ENCODE assay signal across 8 cellular contexts in the genomic region with DNA sequence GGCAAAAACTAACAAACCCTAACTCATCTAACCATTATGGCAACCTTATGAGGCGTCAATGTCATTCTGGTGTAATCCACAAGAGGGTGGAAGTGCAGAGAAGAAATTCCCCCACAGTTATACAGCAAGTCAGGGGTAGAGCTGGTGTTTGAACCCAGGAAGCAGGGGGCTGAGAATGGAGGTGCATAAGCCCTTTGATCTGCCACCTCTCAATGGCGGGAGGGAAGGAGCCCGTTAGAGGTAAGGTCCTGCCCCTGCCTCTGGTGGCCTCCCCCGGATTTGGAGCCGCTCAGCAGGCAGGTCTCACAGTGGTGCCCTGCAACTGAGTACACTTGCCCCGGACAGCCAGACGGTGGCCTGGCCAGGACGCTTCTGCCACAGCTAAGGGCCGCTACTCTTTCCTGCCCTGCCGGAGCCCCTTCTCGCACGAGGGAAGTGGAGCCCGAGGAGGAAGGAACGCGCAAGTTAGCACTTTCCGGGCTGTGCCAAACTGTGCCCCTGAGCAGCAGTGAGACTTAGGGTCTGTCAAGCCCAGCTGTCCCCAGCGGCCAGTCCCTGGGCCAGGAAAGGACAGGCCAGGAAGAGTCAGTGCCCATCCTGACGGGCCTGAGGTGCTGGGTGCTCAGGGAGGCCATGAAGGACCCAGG. TPM values are rescaled to one million over a fixed set of nuclear protein-coding genes. Genes with fewer than 3 reads are reported as not detected.
DNase-seq lines count a peak whose midpoint lies in the region; ATAC-seq and TF ChIP-seq lines count a peak whose summit lies in the region.

No MANE protein-coding gene starts in this region.

- intact Hi-C loops in upper lobe of right lung (cut with DNase I), result loop anchor here (10.0 kb wide), 1 partner anchor 231 kb away; no protein-coding TSS in a partner anchor

- DNase-seq in AG04450 (ENCODE audit: low read depth, low spot score) (no peak), HFFc6 (no peak), left lobe of liver (ENCODE audit: low spot score) (no peak), upper lobe of right lung (peak; percentile 67), nucleus accumbens (lab: John Stamatoyannopoulos, UW) (no peak), globus pallidus (ENCODE audit: low spot score) (no peak), GM19240 (ENCODE audit: insufficient read length, low spot score) (no peak)
- peak; percentile 59 for DNase-seq in activated naive CD4-positive, alpha-beta T cell treated with anti-CD3 and anti-CD28 coated beads, Interleukin-2, amount 10 ng/mL, durations not matched to agents 7 days and 5 days

- H3K9me3 Mint-ChIP-seq in HFFc6, result no peaks in the 10 kb centered on the region
- H3K9me3 Mint-ChIP-seq in activated naive CD4-positive, alpha-beta T cell treated with anti-CD3 and anti-CD28 coated beads, Interleukin-2, amount 10 ng/mL, durations not matched to agents 7 days and 5 days, result no peaks in the 10 kb centered on the region

- TF ChIP-seq CTCF in AG04450 (IDR thresholded peaks at IDR 0.05; ENCODE audit: low read depth, low read length) (0 out of 2 replicates have a peak, but pooled peaks have one; percentile 6), HFFc6 (IDR thresholded peaks at IDR 0.05) (peak; percentile 50), upper lobe of right lung (IDR thresholded peaks at IDR 0.05) (peak; percentile 23)

- H3K27ac ChIP-seq in AG04450 (ENCODE audit: low read depth, low read length) (no peak overlapping the region), upper lobe of right lung (peak overlapping the region; percentile 82)

- H3K4me3 ChIP-seq in AG04450 (ENCODE audit: low read depth, low read length) (no peak overlapping the region), upper lobe of right lung (no peak overlapping the region)

- H3K36me3 ChIP-seq in upper lobe of right lung, result no peaks in the 10 kb centered on the region

- ATAC-seq in left lobe of liver (peak; percentile 10), upper lobe of right lung (peak; percentile 8)

- no peak overlapping the region for H3K27ac Mint-ChIP-seq in HFFc6
- no peak overlapping the region for H3K27ac Mint-ChIP-seq in activated naive CD4-positive, alpha-beta T cell treated with anti-CD3 and anti-CD28 coated beads, Interleukin-2, amount 10 ng/mL, durations not matched to agents 7 days and 5 days

- H3K27me3 Mint-ChIP-seq in HFFc6 (ENCODE audit: insufficient read depth), result peaks cover 23% of the 10 kb centered on the region
- peaks cover 38% of the 10 kb centered on the region for H3K27me3 Mint-ChIP-seq in activated naive CD4-positive, alpha-beta T cell treated with anti-CD3 and anti-CD28 coated beads, Interleukin-2, amount 10 ng/mL, durations not matched to agents 7 days and 5 days

- peaks cover 2% of the 10 kb centered on the region; the same call in 1 of the 2 replicates for H3K4me1 Mint-ChIP-seq in HFFc6 (ENCODE audit: low read depth)
- H3K4me1 Mint-ChIP-seq in activated naive CD4-positive, alpha-beta T cell treated with anti-CD3 and anti-CD28 coated beads, Interleukin-2, amount 10 ng/mL, durations not matched to agents 7 days and 5 days, result peaks cover 53% of the 10 kb centered on the region

- no peaks in the 10 kb centered on the region for H3K36me3 Mint-ChIP-seq in HFFc6 (ENCODE audit: low read depth)
- H3K36me3 Mint-ChIP-seq in activated naive CD4-positive, alpha-beta T cell treated with anti-CD3 and anti-CD28 coated beads, Interleukin-2, amount 10 ng/mL, durations not matched to agents 7 days and 5 days, result no peaks in the 10 kb centered on the region

- POLR2A ChIA-PET in AG04450 (lab: Yijun Ruan, JAX), result no interaction called here

- H3K4me3 Mint-ChIP-seq in HFFc6, result no peak overlapping the region
- no peak overlapping the region for H3K4me3 Mint-ChIP-seq in activated naive CD4-positive, alpha-beta T cell treated with anti-CD3 and anti-CD28 coated beads, Interleukin-2, amount 10 ng/mL, durations not matched to agents 7 days and 5 days

- H3K27me3 ChIP-seq in AG04450 (ENCODE audit: control insufficient read depth, insufficient read depth, low read length) (peaks cover 5% of the 10 kb centered on the region), upper lobe of right lung (no peaks in the 10 kb centered on the region)

- no peaks in the 10 kb centered on the region; the same call in 1 of the 2 replicates for H3K9me3 ChIP-seq in AG04450 (ENCODE audit: control insufficient read depth, insufficient read depth, low read length)
- H3K9me3 ChIP-seq in upper lobe of right lung, result no peaks in the 10 kb centered on the region

- H3K4me1 ChIP-seq in upper lobe of right lung, result peaks cover 39% of the 10 kb centered on the region

- CTCF ChIA-PET in AG04450 (lab: Charles Lee), result interaction anchor here (1.0 to 9.3 kb wide), 3 partner anchors 17 to 124 kb away, joined by 3 to 238 read pairs (median 38); no protein-coding TSS in a partner anchor
- CTCF ChIA-PET in activated naive CD4-positive, alpha-beta T cell treated with anti-CD3 and anti-CD28 coated beads, Interleukin-2, amount 10 ng/mL, durations not matched to agents 7 days and 5 days (lab: Charles Lee), result interaction anchor here (0.8 to 11.5 kb wide), 23 partner anchors 8 to 348 kb away, joined by 3 to 270 read pairs (median 5); a partner anchor contains a TSS

RNA-seq across cellular contexts. Expression of a gene that starts 1.1 kb away (rescaled TPM):
- polyA plus RNA-seq in AG04450 (2011; rRNA removed), result 0.14 TPM in 1 of 2 replicates, not detected in the other
- 0.55 TPM in 1 of 2 replicates, not detected in the other for polyA minus RNA-seq in AG04450 (2011; rRNA and poly(A)+ RNA removed)
- total RNA-seq in HFFc6 (2021; fragmentation: NEBNext Ultra II Directional; extraction: Animal tissue kit (Norgen Biotek cat#: 25700)), result under 1 TPM in 1 of 6 experiments, not detected in 5; 0.40 TPM
- total RNA-seq in left lobe of liver (13.6 TPM), upper lobe of right lung (3.6 TPM)

RNA-seq across cellular contexts. Expression of a gene that starts 26.4 kb away (rescaled TPM):
- polyA plus RNA-seq in AG04450 (2011; rRNA removed), result not detected in 2 replicates
- polyA minus RNA-seq in AG04450 (2011; rRNA and poly(A)+ RNA removed), result not detected in 2 replicates
- not detected for total RNA-seq in HFFc6 (2021; fragmentation: NEBNext Ultra II Directional; extraction: Animal tissue kit (Norgen Biotek cat#: 25700))
- total RNA-seq in left lobe of liver (1.4 TPM), upper lobe of right lung (1.3 TPM)

RNA-seq across cellular contexts. Expression of a gene that starts 53.0 kb away (rescaled TPM):
- 19.8 and 21.4 TPM in 2 replicates for polyA plus RNA-seq in AG04450 (2011; rRNA removed)
- polyA minus RNA-seq in AG04450 (2011; rRNA and poly(A)+ RNA removed), result 9.7 and 11.8 TPM in 2 replicates
- not detected for total RNA-seq in HFFc6 (2021; fragmentation: NEBNext Ultra II Directional; extraction: Animal tissue kit (Norgen Biotek cat#: 25700))
- total RNA-seq in left lobe of liver (10.4 TPM), upper lobe of right lung (59.0 TPM)

Comparison
In these comparisons a context has a peak if more than half of its experiments do, and no peak if none do; other contexts are left out.
1. DNase-seq: peak in activated naive CD4-positive, alpha-beta T cell treated with anti-CD3 and anti-CD28 coated beads, Interleukin-2, amount 10 ng/mL, durations not matched to agents 7 days and 5 days (single experiment) and upper lobe of right lung (single experiment); none in AG04450 (single experiment), HFFc6 (single experiment), left lobe of liver (single experiment), nucleus accumbens (0 of 56), globus pallidus (single experiment) and GM19240 (single experiment).
2. RNA of a gene that starts 53.0 kb away (total RNA-seq): 59.0 TPM in upper lobe of right lung (single experiment) and 10.4 TPM in left lobe of liver (single experiment); not detected in HFFc6; every median in the first group is over 10 times any median in the second.
3. Peak in every context shown above with its lines, with median percentiles within 50 percentile points of each other: CTCF ChIP-seq.